In the genomic region with DNA sequence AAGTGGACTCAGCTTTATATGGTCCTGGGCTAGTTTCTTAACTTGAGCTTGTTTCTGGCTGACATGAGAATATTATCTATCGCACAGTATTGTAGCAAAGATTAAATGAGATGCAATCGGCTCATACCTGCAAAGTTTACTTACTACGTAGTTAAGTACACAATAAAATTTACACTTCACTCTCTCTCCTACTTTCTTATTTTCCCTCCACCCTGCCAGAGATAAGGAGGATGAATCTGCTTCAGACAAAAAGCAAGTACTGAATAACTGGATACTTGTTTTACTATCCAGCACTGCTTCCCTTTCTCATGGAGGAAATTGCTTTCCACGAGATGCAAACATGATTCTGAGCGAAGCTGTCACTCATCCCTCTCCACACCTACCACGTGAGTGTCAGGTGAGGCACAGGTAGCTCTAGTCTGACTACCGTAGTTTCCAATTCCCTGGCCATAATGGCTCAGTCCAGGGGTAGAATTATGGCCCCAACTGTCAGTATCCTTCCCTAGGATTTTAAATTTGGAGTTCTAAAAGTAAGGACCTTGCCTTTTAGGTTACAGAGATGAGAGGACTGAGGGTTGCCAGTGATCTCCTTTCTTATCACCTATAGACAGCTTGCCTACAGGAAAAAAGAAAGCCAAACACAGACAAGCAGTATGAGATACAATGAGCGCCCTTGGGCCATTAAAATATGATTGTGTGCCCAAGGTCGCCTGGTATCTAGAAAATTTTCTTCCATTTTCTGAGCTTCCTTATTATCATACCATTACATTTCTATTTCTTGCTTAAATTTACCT, we compare ENCODE assay signal across 23 cellular contexts.
"Had no signal": no experiment of that assay in that cellular context is flagged by ENCODE, and none has a peak within 500 bp of the region (broad histone marks: within the 10 kb centered on the region; RNA-seq: fewer than 3 reads in every experiment).

No MANE protein-coding gene starts in this region.

- H3K9me3 ChIP-seq: breast epithelium, lower lobe of right lung, SK-N-SH, suprapubic skin, upper lobe of left lung had no signal

- H3K4me1 ChIP-seq: breast epithelium had no signal

- H3K4me3 ChIP-seq: breast epithelium, coronary artery, heart right ventricle, lower lobe of right lung, smooth muscle cell, stomach, suprapubic skin, upper lobe of left lung had no signal

- FAIRE-seq: astrocyte, kidney had no signal

- DNase-seq: activated CD4-positive, alpha-beta T cell treated with anti-CD3 and anti-CD28 coated beads for 4 hours; activated CD4-positive, alpha-beta T cell treated with anti-CD3 and anti-CD28 coated beads, Interleukin-2, amount 50 U/mL, for 48 hours; activated CD4-positive, CD25-positive, alpha-beta regulatory T cell; activated CD8-positive, alpha-beta memory T cell treated with anti-CD3 and anti-CD28 coated beads, Interleukin-2, amount 50 U/mL, for 48 hours; activated naive CD4-positive, alpha-beta T cell treated with Interleukin-2 at 50 U/mL for 16 hours; activated naive CD8-positive, alpha-beta T cell treated with anti-CD3 and anti-CD28 coated beads for 36 hours; activated T-cell treated with anti-CD3 and anti-CD28 coated beads, Interleukin-2, amount 50 U/mL, for 4 hours; heart right ventricle; kidney; lower lobe of right lung; SK-N-SH; stimulated activated CD4-positive, alpha-beta T cell treated with anti-CD3 and anti-CD28 coated beads, Interleukin-15, amount 100 ng/mL, for 24 hours; stomach; upper lobe of left lung had no signal

- H3K27ac ChIP-seq: breast epithelium, coronary artery, epithelial cell of prostate, heart right ventricle, lower lobe of right lung, stomach, suprapubic skin, upper lobe of left lung had no signal

- H3K27me3 ChIP-seq: breast epithelium, heart right ventricle, stomach, suprapubic skin, upper lobe of left lung had no signal

- ATAC-seq: activated T-cell treated with anti-CD3 and anti-CD28 coated beads, Interleukin-2, amount 50 U/mL, for 4 hours; heart right ventricle; left lobe of liver; lower lobe of right lung; sciatic nerve; stimulated activated memory B cell treated with anti-CD40 and anti-IgM and Interleukin-4, amounts not matched to agents 10 μg/mL and 1 μg/mL and 100 μg/mL, for 72 hours had no signal

- H3K36me3 ChIP-seq: breast epithelium, heart right ventricle, lower lobe of right lung, stomach, suprapubic skin, upper lobe of left lung had no signal
